ENCODE assay signal across 21 cellular contexts in the genomic region with DNA sequence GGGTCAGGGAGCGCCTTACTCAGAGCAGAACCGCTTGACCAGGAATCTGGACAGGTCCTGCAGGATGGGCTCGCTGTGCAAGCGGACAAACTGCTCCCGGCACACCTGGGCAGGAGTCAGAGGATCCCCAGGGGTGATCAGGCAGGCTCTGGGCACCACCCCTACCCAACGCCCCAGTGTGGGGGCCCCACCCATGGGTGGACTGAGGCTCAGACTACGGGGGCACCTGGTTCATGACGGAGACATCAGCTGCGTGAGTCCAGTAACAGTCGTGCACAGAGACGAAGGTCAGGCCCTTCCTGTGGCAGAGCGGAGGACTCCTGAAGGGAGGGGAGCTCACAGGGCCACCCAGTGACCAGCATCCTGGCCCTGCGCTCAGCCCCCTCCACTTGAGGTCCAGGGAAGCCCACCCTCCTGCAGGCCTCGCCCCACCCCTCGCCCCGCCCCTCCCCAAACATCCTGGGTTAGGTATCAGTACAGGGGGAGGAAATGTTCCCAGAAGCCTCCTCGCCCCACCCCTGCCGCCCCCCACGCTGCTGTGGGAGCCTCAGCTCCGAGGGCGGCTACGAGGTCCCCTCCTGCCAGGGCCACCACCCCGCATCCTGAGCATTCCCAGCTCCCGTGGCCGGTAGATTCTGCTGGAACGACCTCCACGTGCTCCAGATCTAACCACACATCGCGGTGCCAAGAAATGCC. TPM values are rescaled to one million over a fixed set of nuclear protein-coding genes. Genes with fewer than 3 reads are reported as not detected.
DNase-seq lines count a peak whose midpoint lies in the region; ATAC-seq, FAIRE-seq and TF ChIP-seq lines count a peak whose summit lies in the region.
"Had no signal": no experiment of that assay in that cellular context is flagged by ENCODE, and none has a peak within 500 bp of the region (broad histone marks: within the 10 kb centered on the region; RNA-seq: fewer than 3 reads in every experiment).

No MANE protein-coding gene starts in this region.

- intact Hi-C loops in K562 (cut with micrococcal nuclease) = no loop called here

- H3K9me3 ChIP-seq in K562 (replicated peaks; ENCODE audit: control insufficient read depth, insufficient read depth, low read depth, low read length) = no peaks in the 10 kb centered on the region; the same call in 1 of the 2 replicates
- H3K9me3 ChIP-seq: BE2C had no signal

- no peak overlapping the region for H3K9ac ChIP-seq in K562 (ENCODE audit: insufficient read depth in 1 of 2, low read depth in 2 of 2, low read length in 2 of 2)
- H3K9ac ChIP-seq: KMS-11 had no signal

- in situ Hi-C loops in K562 (cut with MboI) = no loop called here

- H4K20me1 ChIP-seq in K562 (replicated peaks; ENCODE audit: control insufficient read depth, insufficient read depth, low read length) = no peaks in the 10 kb centered on the region

- 97% methylated on average over 14 of the region's 29 CpGs for WGBS in K562 (ENCODE audit: insufficient coverage, low coverage, missing lambda C conversion rate)

- H3K27ac ChIP-seq in K562 (ENCODE audit: extremely low read depth, low read depth, low read length) (no peak overlapping the region), substantia nigra (ENCODE audit: low read depth, low read length, poor library complexity, severe bottlenecking) (peak overlapping the region; percentile 12)
- H3K27ac ChIP-seq: C4-2B, KMS-11 had no signal

- TF ChIP-seq POLR2A in K562 (conservative IDR thresholded peaks at IDR 0.05) = no peak

- FAIRE-seq in K562 (lab: Jason Lieb, UNC) = no peak
- FAIRE-seq: A204.1, D721Med, G401.6, GM19239 had no signal

- no peaks in the 10 kb centered on the region for H3K9me1 ChIP-seq in K562 (ENCODE audit: control insufficient read depth, insufficient read depth, low read length)

- H3K27me3 ChIP-seq in K562 (ENCODE audit: control insufficient read depth in 2 of 2, insufficient read depth in 2 of 2, low read length in 2 of 2) = no peaks in the 10 kb centered on the region
- H3K27me3 ChIP-seq: BE2C had no signal

- H3K79me2 ChIP-seq in K562 (ENCODE audit: control insufficient read depth, insufficient read depth, low read length) = no peaks in the 10 kb centered on the region

- no peak overlapping the region for H3K4me2 ChIP-seq in K562 (ENCODE audit: insufficient read depth, low read length)
- H3K4me2 ChIP-seq: KMS-11 had no signal

- TF ChIP-seq CTCF in GM10266 (IDR thresholded peaks at IDR 0.05; ENCODE audit: control insufficient read depth, insufficient read depth, low read depth, missing control alignments) (no peak), K562 (IDR thresholded peaks at IDR 0.05 in 2 of 3, conservative IDR thresholded peaks at IDR 0.05 in 1 of 3; ENCODE audit: insufficient read depth in 2 of 3, low read depth in 1 of 3, low read length in 3 of 3) (no peak)

- no peak for ATAC-seq in K562
- ATAC-seq: CD8-positive, alpha-beta T cell had no signal

- TF ChIP-seq EP300 in K562 (IDR thresholded peaks at IDR 0.05; ENCODE audit: low read length) = no peak

- no peak overlapping the region for H2AFZ ChIP-seq in K562 (ENCODE audit: low read depth, low read length)

- peaks cover 73% of the 10 kb centered on the region; the same call in 2 of the 3 replicates for H3K36me3 ChIP-seq in K562 (ENCODE audit: control insufficient read depth, insufficient read depth, low read length)

- POLR2A ChIA-PET in K562 (lab: Yijun Ruan, JAX) = no interaction called here

- no peak overlapping the region for H3K4me3 ChIP-seq in K562

- H3K4me1 ChIP-seq in K562 (replicated peaks in 1 of 2; ENCODE audit: control insufficient read depth in 2 of 2, insufficient read depth in 2 of 2, low read length in 2 of 2) = peaks cover 0 to 15% of the 10 kb centered on the region in 2 experiments; a peak in 2 of 5 replicates
- H3K4me1 ChIP-seq: BE2C had no signal

- CTCF ChIA-PET in K562 (lab: Yijun Ruan, JAX; ENCODE audit: low intra/inter-chr PET ratio) = no interaction called here

- TF ChIP-seq RAD21 in K562 (CRISPR knock-in tag; conservative IDR thresholded peaks at IDR 0.05 in 1 of 2, IDR thresholded peaks at IDR 0.05 in 1 of 2) = no peak

- DNase-seq in GM10266 (ENCODE audit: extremely low spot score) (peak; percentile 38), K562 (ENCODE audit: extremely low read depth in 1 of 4, low spot score in 3 of 4) (no peak), substantia nigra (lab: John Stamatoyannopoulos, UW) (no peak), NCI-H1417 (lab: John Stamatoyannopoulos, UW) (no peak)
- no peak for DNase-seq in activated CD4-positive, alpha-beta T cell treated with anti-CD3 and anti-CD28 coated beads for 1 hour
- DNase-seq: BE2C; CD8-positive, alpha-beta T cell; COR-L47; DMS153; DMS79 treated with DMSO at 0.1 percent for 48 hours; EL; GOT3; H9; IMR-90 had no signal

- BruUV-seq in K562 (replicated peaks; lab: Mats Ljungman, UMichigan) = no TSS peak

RNA-seq across cellular contexts. Expression of a gene that starts 15.6 kb away (rescaled TPM):
- total RNA-seq in K562 (2011; cell fraction: chromatin; rRNA removed; ENCODE audit: low replicate concordance) = 71.2 and 248 TPM in 2 replicates
- total RNA-seq in K562 (2011; cell fraction: nucleolus; rRNA removed) = 221 and 235 TPM in 2 replicates
- total RNA-seq in K562 (2011; cell fraction: nucleoplasm; rRNA removed) = 86.3 and 109 TPM in 2 replicates
- 82.8 and 96.5 TPM in 2 replicates for total RNA-seq in K562 (2014; rRNA removed)
- total RNA-seq in K562 (2014; rRNA removed; fragmentation: Illumina TruSeq; extraction: Trizol) = 33.4 and 49.3 TPM in 2 replicates
- total RNA-seq in K562 (2015; rRNA removed; fragmentation: Illumina TruSeq; extraction: Trizol) = 61.9 and 68.0 TPM in 2 replicates
- total RNA-seq in K562 (2021) = 134 and 144 TPM in 2 replicates
- polyA plus RNA-seq in K562 (2011; rRNA removed) = 60.8 and 111 TPM in 2 replicates
- polyA plus RNA-seq in K562 (2011; cell fraction: cytosol; rRNA removed) = 39.8 and 94.7 TPM in 2 replicates
- 319 and 523 TPM in 2 replicates for polyA plus RNA-seq in K562 (2011; cell fraction: nucleus; rRNA removed)
- 95.6 and 140 TPM in 2 replicates for polyA plus RNA-seq in K562 (2012)
- polyA plus RNA-seq in K562 (2014; fragmentation: Illumina TruSeq; extraction: Trizol) = 71.8 and 99.5 TPM in 2 replicates
- 10 to 100 TPM; 30.3 to 34.0 TPM for polyA plus RNA-seq in K562 (2014; fragmentation: Nextera tagmentation; extraction: Ambion mirVana)
- 67.5 and 88.4 TPM in 2 replicates for polyA plus RNA-seq in K562 (2014; rRNA removed)
- polyA minus RNA-seq in K562 (2011; rRNA and poly(A)+ RNA removed) = 60.0 and 108 TPM in 2 replicates
- 88.4 and 105 TPM in 2 replicates for polyA minus RNA-seq in K562 (2011; cell fraction: cytosol; rRNA and poly(A)+ RNA removed)
- polyA minus RNA-seq in K562 (2011; cell fraction: nucleus; rRNA and poly(A)+ RNA removed) = 57.5 and 62.3 TPM in 2 replicates

RNA-seq across cellular contexts. Expression of a gene that starts 22.0 kb away (rescaled TPM):
- total RNA-seq in K562 (2011; cell fraction: chromatin; rRNA removed; ENCODE audit: low replicate concordance) = 2.3 and 4.6 TPM in 2 replicates
- 3.2 and 3.7 TPM in 2 replicates for total RNA-seq in K562 (2011; cell fraction: nucleolus; rRNA removed)
- 2.6 and 4.0 TPM in 2 replicates for total RNA-seq in K562 (2011; cell fraction: nucleoplasm; rRNA removed)
- total RNA-seq in K562 (2014; rRNA removed) (0.49 and 1.7 TPM in 2 replicates), K562 (2014; rRNA removed; fragmentation: Illumina TruSeq; extraction: Trizol) (not detected in 2 replicates), K562 (2015; rRNA removed; fragmentation: Illumina TruSeq; extraction: Trizol) (0.25 TPM in 1 of 2 replicates, not detected in the other), K562 (2021) (0.58 and 0.86 TPM in 2 replicates)
- polyA plus RNA-seq in K562 (2011; rRNA removed) (0.14 and 0.24 TPM in 2 replicates), K562 (2014; fragmentation: Illumina TruSeq; extraction: Trizol) (0.14 TPM in 1 of 2 replicates, not detected in the other), K562 (2014; fragmentation: Nextera tagmentation; extraction: Ambion mirVana) (not detected), K562 (2014; rRNA removed) (1.6 and 2.2 TPM in 2 replicates)
- 0.18 and 0.34 TPM in 2 replicates for polyA plus RNA-seq in K562 (2011; cell fraction: cytosol; rRNA removed)
- polyA plus RNA-seq in K562 (2011; cell fraction: nucleus; rRNA removed) = 1.5 and 3.3 TPM in 2 replicates
- polyA plus RNA-seq in K562 (2012) = 0.60 and 0.89 TPM in 2 replicates
- polyA minus RNA-seq in K562 (2011; rRNA and poly(A)+ RNA removed) = not detected in 2 replicates
- polyA minus RNA-seq in K562 (2011; cell fraction: cytosol; rRNA and poly(A)+ RNA removed) = not detected in 2 replicates
- polyA minus RNA-seq in K562 (2011; cell fraction: nucleus; rRNA and poly(A)+ RNA removed) = 0.33 and 0.40 TPM in 2 replicates
- total RNA-seq: IMR-90 had no signal
- polyA plus RNA-seq: AG04450 had no signal

RNA-seq across cellular contexts. Expression of a gene that starts 28.0 kb away (rescaled TPM):
- 2.7 and 8.1 TPM in 2 replicates for total RNA-seq in K562 (2011; cell fraction: chromatin; rRNA removed; ENCODE audit: low replicate concordance)
- total RNA-seq in K562 (2011; cell fraction: nucleolus; rRNA removed) = 6.2 and 7.2 TPM in 2 replicates
- total RNA-seq in K562 (2011; cell fraction: nucleoplasm; rRNA removed) = 3.6 and 3.7 TPM in 2 replicates
- total RNA-seq in K562 (2014; rRNA removed) (0.82 and 1.3 TPM in 2 replicates), K562 (2014; rRNA removed; fragmentation: Illumina TruSeq; extraction: Trizol) (0.29 and 0.40 TPM in 2 replicates), K562 (2015; rRNA removed; fragmentation: Illumina TruSeq; extraction: Trizol) (0.29 and 0.30 TPM in 2 replicates), K562 (2021) (3.9 and 4.2 TPM in 2 replicates)
- polyA plus RNA-seq in K562 (2011; rRNA removed) (0.64 and 0.76 TPM in 2 replicates), K562 (2014; fragmentation: Illumina TruSeq; extraction: Trizol) (0.91 and 1.9 TPM in 2 replicates), K562 (2014; fragmentation: Nextera tagmentation; extraction: Ambion mirVana) (not detected), K562 (2014; rRNA removed) (0.86 and 1.2 TPM in 2 replicates)
- polyA plus RNA-seq in K562 (2011; cell fraction: cytosol; rRNA removed) = 1.1 and 1.5 TPM in 2 replicates
- 3.0 and 3.9 TPM in 2 replicates for polyA plus RNA-seq in K562 (2011; cell fraction: nucleus; rRNA removed)
- polyA plus RNA-seq in K562 (2012) = 1.6 and 1.7 TPM in 2 replicates
- polyA minus RNA-seq in K562 (2011; rRNA and poly(A)+ RNA removed) = 1.3 and 1.6 TPM in 2 replicates
- 2.3 and 3.5 TPM in 2 replicates for polyA minus RNA-seq in K562 (2011; cell fraction: cytosol; rRNA and poly(A)+ RNA removed)
- polyA minus RNA-seq in K562 (2011; cell fraction: nucleus; rRNA and poly(A)+ RNA removed) = 1.5 and 2.2 TPM in 2 replicates

RNA-seq across cellular contexts. Expression of a gene that starts 45.3 kb away (rescaled TPM):
- 106 and 369 TPM in 2 replicates for total RNA-seq in K562 (2011; cell fraction: chromatin; rRNA removed; ENCODE audit: low replicate concordance)
- total RNA-seq in K562 (2011; cell fraction: nucleolus; rRNA removed) = 735 and 796 TPM in 2 replicates
- 350 and 437 TPM in 2 replicates for total RNA-seq in K562 (2011; cell fraction: nucleoplasm; rRNA removed)
- total RNA-seq in K562 (2014; rRNA removed) (398 and 484 TPM in 2 replicates), K562 (2014; rRNA removed; fragmentation: Illumina TruSeq; extraction: Trizol) (59.1 and 89.1 TPM in 2 replicates), K562 (2015; rRNA removed; fragmentation: Illumina TruSeq; extraction: Trizol) (211 and 220 TPM in 2 replicates), K562 (2021) (495 and 506 TPM in 2 replicates)
- polyA plus RNA-seq in K562 (2011; rRNA removed) (129 and 411 TPM in 2 replicates), K562 (2014; fragmentation: Illumina TruSeq; extraction: Trizol) (187 and 351 TPM in 2 replicates), K562 (2014; fragmentation: Nextera tagmentation; extraction: Ambion mirVana) (10 to 100 TPM in 1 of 2 experiments, 1 to 10 TPM in 1; 4.6 to 17.9 TPM), K562 (2014; rRNA removed) (236 and 311 TPM in 2 replicates)
- 277 and 455 TPM in 2 replicates for polyA plus RNA-seq in K562 (2011; cell fraction: cytosol; rRNA removed)
- 198 and 199 TPM in 2 replicates for polyA plus RNA-seq in K562 (2011; cell fraction: nucleus; rRNA removed)
- 362 and 456 TPM in 2 replicates for polyA plus RNA-seq in K562 (2012)
- polyA minus RNA-seq in K562 (2011; rRNA and poly(A)+ RNA removed) = 61.0 and 70.9 TPM in 2 replicates
- polyA minus RNA-seq in K562 (2011; cell fraction: cytosol; rRNA and poly(A)+ RNA removed) = 197 and 315 TPM in 2 replicates
- 48.1 and 72.2 TPM in 2 replicates for polyA minus RNA-seq in K562 (2011; cell fraction: nucleus; rRNA and poly(A)+ RNA removed)

RNA-seq across cellular contexts. Expression of a gene that starts 45.3 kb away (rescaled TPM):
- total RNA-seq in K562 (2011; cell fraction: chromatin; rRNA removed; ENCODE audit: low replicate concordance) = 35.2 and 104 TPM in 2 replicates
- 88.7 and 118 TPM in 2 replicates for total RNA-seq in K562 (2011; cell fraction: nucleolus; rRNA removed)
- total RNA-seq in K562 (2011; cell fraction: nucleoplasm; rRNA removed) = 57.0 and 58.7 TPM in 2 replicates
- total RNA-seq in K562 (2014; rRNA removed) (101 and 128 TPM in 2 replicates), K562 (2014; rRNA removed; fragmentation: Illumina TruSeq; extraction: Trizol) (6.6 and 7.6 TPM in 2 replicates), K562 (2015; rRNA removed; fragmentation: Illumina TruSeq; extraction: Trizol) (26.2 and 31.8 TPM in 2 replicates), K562 (2021) (85.7 and 95.8 TPM in 2 replicates)
- polyA plus RNA-seq in K562 (2011; rRNA removed) (6.5 and 12.3 TPM in 2 replicates), K562 (2014; fragmentation: Illumina TruSeq; extraction: Trizol) (9.1 and 34.6 TPM in 2 replicates), K562 (2014; fragmentation: Nextera tagmentation; extraction: Ambion mirVana) (under 1 TPM; 0.27 to 0.36 TPM), K562 (2014; rRNA removed) (79.0 and 87.6 TPM in 2 replicates)
- 22.5 and 58.3 TPM in 2 replicates for polyA plus RNA-seq in K562 (2011; cell fraction: cytosol; rRNA removed)
- 48.9 and 104 TPM in 2 replicates for polyA plus RNA-seq in K562 (2011; cell fraction: nucleus; rRNA removed)
- polyA plus RNA-seq in K562 (2012) = 65.9 and 76.9 TPM in 2 replicates
- 1.7 and 4.6 TPM in 2 replicates for polyA minus RNA-seq in K562 (2011; rRNA and poly(A)+ RNA removed)
- 20.2 and 32.4 TPM in 2 replicates for polyA minus RNA-seq in K562 (2011; cell fraction: cytosol; rRNA and poly(A)+ RNA removed)
- polyA minus RNA-seq in K562 (2011; cell fraction: nucleus; rRNA and poly(A)+ RNA removed) = 34.3 and 38.8 TPM in 2 replicates
